Comparison of ENCODE assay signal across 8 cellular contexts in genomic region chr4:54063737-54064316, GRCh38. TPM values are rescaled to one million over a fixed set of nuclear protein-coding genes. Genes with fewer than 3 reads are reported as not detected.
DNase-seq lines count a peak whose midpoint lies in the region; ATAC-seq and TF ChIP-seq lines count a peak whose summit lies in the region.

No MANE protein-coding gene starts in this region.

- TF ChIP-seq CTCF in GM06990 (IDR thresholded peaks at IDR 0.05; ENCODE audit: insufficient read depth, low read length, poor library complexity, severe bottlenecking) (no peak), omental fat pad (IDR thresholded peaks at IDR 0.05) (no peak)

- ATAC-seq in GM21576 (IDR thresholded peaks at IDR 0.05; ENCODE audit: unreplicated experiment) (peak; percentile 28), omental fat pad (ENCODE audit: low FRiP score) (no peak)

- H3K9ac ChIP-seq in subcutaneous abdominal adipose tissue (ENCODE audit: low read length in 5 of 5), result peak overlapping the region; percentile 83 to 98 (median 95)

- H3K36me3 ChIP-seq in GM06990 (ENCODE audit: control insufficient read depth, insufficient read depth, low read length) (no peaks in the 10 kb centered on the region), KOPT-K1 (ENCODE audit: insufficient read depth, low read length) (no peaks in the 10 kb centered on the region; the same call in 1 of the 2 replicates), subcutaneous abdominal adipose tissue (ENCODE audit: control insufficient read depth in 5 of 5, insufficient read depth in 5 of 5, low read length in 5 of 5) (no peaks in the 10 kb centered on the region)

- H3K27me3 ChIP-seq in GM06990 (replicated peaks; ENCODE audit: control insufficient read depth, insufficient read depth, low read length) (no peaks in the 10 kb centered on the region), subcutaneous abdominal adipose tissue (ENCODE audit: control insufficient read depth in 5 of 5, insufficient read depth in 4 of 5, low read length in 5 of 5) (no peaks in the 10 kb centered on the region)

- DNase-seq in GM06990 (ENCODE audit: extremely low read depth, insufficient read length) (peak; percentile 64), epithelial cell of prostate (ENCODE audit: low read depth, low spot score) (no peak), myocyte (ENCODE audit: low read depth) (peak; percentile 33), omental fat pad (ENCODE audit: low spot score) (no peak)
- peak in 2 of 3 experiments; percentile 11 to 18 for DNase-seq in activated CD8-positive, alpha-beta memory T cell treated with anti-CD3 and anti-CD28 coated beads for 48 hours (ENCODE audit: low read depth in 2 of 3, low spot score in 2 of 3)

- H3K27ac ChIP-seq in KOPT-K1 (ENCODE audit: low read depth, low read length, poor library complexity, severe bottlenecking), result peak overlapping the region; percentile 76
- peak overlapping the region; percentile 96 for H3K27ac ChIP-seq in epithelial cell of prostate
- peak overlapping the region; percentile 92 for H3K27ac ChIP-seq in subcutaneous abdominal adipose tissue (ENCODE audit: low read depth, low read length)

- peak overlapping the region; percentile 79 for H3K4me3 ChIP-seq in GM06990 (replicated peaks; ENCODE audit: low read depth, low read length)
- H3K4me3 ChIP-seq in subcutaneous abdominal adipose tissue (ENCODE audit: low read depth in 1 of 5, low read length in 5 of 5), result peak overlapping the region; percentile 79 to 99 (median 97)

- peaks cover 12 to 54% (median 47%) of the 10 kb centered on the region in 5 donors for H3K4me1 ChIP-seq in subcutaneous abdominal adipose tissue (ENCODE audit: control insufficient read depth in 5 of 5, insufficient read depth in 5 of 5, low read length in 5 of 5)

- no peaks in the 10 kb centered on the region for H3K9me3 ChIP-seq in KOPT-K1 (ENCODE audit: insufficient read depth, low read length, poor library complexity, severe bottlenecking)
- peaks cover 0 to 4% (median 0%) of the 10 kb centered on the region in 5 donors for H3K9me3 ChIP-seq in subcutaneous abdominal adipose tissue (ENCODE audit: control insufficient read depth in 5 of 5, low read length in 5 of 5)

RNA-seq across cellular contexts. Expression of gene CHIC2, which starts 0.6 kb away (rescaled TPM):
- total RNA-seq in myocyte (31.3 and 43.7 TPM in 2 replicates), omental fat pad (10 to 100 TPM; 25.2 to 65.2 (median 41.4) TPM)
- polyA plus RNA-seq in myocyte (2012), result 41.4 TPM

RNA-seq across cellular contexts. Expression of gene GSX2, which starts 36.1 kb away (rescaled TPM):
- total RNA-seq in myocyte (not detected in 2 replicates), omental fat pad (not detected)
- 0.08 TPM for polyA plus RNA-seq in myocyte (2012)

Comparison
In these comparisons a context has a peak if more than half of its experiments do, and no peak if none do; other contexts are left out.
1. DNase-seq: peak in GM06990 (single experiment), activated CD8-positive, alpha-beta memory T cell treated with anti-CD3 and anti-CD28 coated beads for 48 hours (2 of 3) and myocyte (single experiment); none in epithelial cell of prostate (single experiment) and omental fat pad (single experiment).
2. Peak in every context shown above with its lines, with median percentiles within 50 percentile points of each other: H3K27ac ChIP-seq.